In the genomic region with DNA sequence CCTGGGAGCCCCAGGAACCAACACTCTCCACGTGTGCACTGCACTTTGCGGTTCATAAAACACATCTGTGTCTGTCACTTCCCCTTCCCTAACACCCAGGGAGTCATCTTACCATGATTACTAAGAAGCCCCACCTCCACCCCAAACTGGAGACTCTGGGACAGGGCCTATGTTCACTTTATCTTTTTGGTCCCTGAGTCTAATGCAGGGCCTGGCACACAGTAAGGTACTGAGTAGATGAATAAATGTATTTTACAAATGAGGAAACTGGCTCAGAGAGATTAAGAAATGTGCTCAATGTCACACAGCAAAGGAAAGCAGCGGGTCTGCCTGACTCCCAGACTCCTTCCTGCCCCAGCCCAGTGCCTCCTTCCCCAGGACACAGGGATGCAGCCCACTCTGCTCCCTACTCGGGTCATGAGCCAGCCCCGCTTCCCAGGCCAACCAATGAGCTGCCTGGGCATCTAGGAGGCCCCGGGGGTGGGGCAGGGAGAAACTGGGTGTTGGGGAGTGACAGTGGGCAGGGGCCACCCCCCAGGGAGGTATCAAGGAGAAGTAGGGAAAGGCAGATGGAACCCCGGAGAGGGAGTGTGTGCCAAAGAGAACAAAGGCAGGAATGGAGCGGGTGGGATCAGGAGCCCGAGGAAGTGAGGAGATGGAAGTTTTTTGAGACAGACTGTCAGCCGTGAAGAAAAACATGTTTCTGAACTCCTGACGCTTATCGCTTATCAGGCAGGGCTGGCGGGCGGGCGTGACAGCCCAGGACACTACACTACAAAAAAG, we compare ENCODE assay signal across 11 cellular contexts. TPM values are rescaled to one million over a fixed set of nuclear protein-coding genes. Genes with fewer than 3 reads are reported as not detected.
DNase-seq lines count a peak whose midpoint lies in the region; ATAC-seq, FAIRE-seq and TF ChIP-seq lines count a peak whose summit lies in the region.
"Had no signal": no experiment of that assay in that cellular context is flagged by ENCODE, and none has a peak within 500 bp of the region (broad histone marks: within the 10 kb centered on the region; RNA-seq: fewer than 3 reads in every experiment).

No MANE protein-coding gene starts in this region.

- 38 to 50% (median 41%) methylated on average over 15 of the region's 15 CpGs for WGBS in stomach, 5 donors

- intact Hi-C loops in left cardiac atrium (cut with DNase I) = no loop called here
- intact Hi-C loops in stomach (cut with DNase I; ENCODE audit: low total_unique reads) = no loop called here

- no peak for FAIRE-seq in H54 (lab: Jason Lieb, UNC)

- H3K4me1 ChIP-seq in HEK293 (ENCODE audit: control insufficient read depth, insufficient read depth, low read length) (no peaks in the 10 kb centered on the region), stomach (peaks cover 36 to 78% (median 53%) of the 10 kb centered on the region in 4 donors)

- CTCF ChIA-PET in HEK293 (lab: Yijun Ruan, JAX) = no interaction called here

- H3K27me3 ChIP-seq in stomach = no peaks in the 10 kb centered on the region

- H3K9me3 ChIP-seq in HEK293 (ENCODE audit: control insufficient read depth, insufficient read depth, low read depth, low read length) (no peaks in the 10 kb centered on the region), stomach (no peaks in the 10 kb centered on the region)

- TF ChIP-seq POLR2A in stomach (IDR thresholded peaks at IDR 0.05) (no peak), H54 (IDR thresholded peaks at IDR 0.05; ENCODE audit: low read depth, low read length) (no peak)

- TF ChIP-seq CTCF in HEK293 (tag by site-specific recombination; IDR thresholded peaks at IDR 0.05) = no peak
- no peak for TF ChIP-seq CTCF in stomach (IDR thresholded peaks at IDR 0.05)

- no peak overlapping the region for H3K27ac ChIP-seq in HEK293 (ENCODE audit: extremely low read depth, low read depth, low read length)
- peak overlapping the region in 3 of 5 donors; percentile 15 to 36 (median 35) for H3K27ac ChIP-seq in stomach

- ATAC-seq in SK-N-SH treated with all-trans-retinoic acid at 6 μM for 48 hours (peak; percentile 33), left cardiac atrium (peak; percentile 39 to 48), HG03565 (IDR thresholded peaks at IDR 0.05; ENCODE audit: unreplicated experiment) (no peak), HG03439 (IDR thresholded peaks at IDR 0.05; ENCODE audit: unreplicated experiment) (no peak)

- H3K36me3 ChIP-seq in HEK293 (ENCODE audit: control insufficient read depth in 2 of 2, insufficient read depth in 1 of 2, low read length in 2 of 2) = peaks cover 0 to 10% of the 10 kb centered on the region in 2 experiments; a peak in 1 of 3 replicates
- no peaks in the 10 kb centered on the region for H3K36me3 ChIP-seq in stomach

- DNase-seq in left cardiac atrium (peak; percentile 72), stomach (no peak), H54 (ENCODE audit: insufficient read length, low spot score) (no peak), DMS 273 treated with DMSO at 0.1 percent for 48 hours (lab: John Stamatoyannopoulos, UW) (no peak)
- DNase-seq: left colon; NCI-H2029; stimulated activated CD4-positive, alpha-beta T cell treated with anti-CD3 and anti-CD28 coated beads, Interleukin-15, amount 100 ng/mL, for 24 hours had no signal

- H3K4me3 ChIP-seq in HEK293 (ENCODE audit: low read depth, low read length) (no peak overlapping the region), stomach (no peak overlapping the region)

- no peak for TF ChIP-seq EP300 in stomach (IDR thresholded peaks at IDR 0.05)

- POLR2A ChIA-PET in HEK293 (lab: Yijun Ruan, JAX) = no interaction called here

TF ChIP-seq in HEK293, 187 proteins besides CTCF, POLR2A, EP300 and RAD21:
- TF ChIP-seq ZNF707 (tag by site-specific recombination; IDR thresholded peaks at IDR 0.05) = no peak
- TF ChIP-seq ZFHX2 (tag by site-specific recombination; conservative IDR thresholded peaks at IDR 0.05) = 0 out of 2 replicates have a peak, but pooled peaks have one; percentile 13
- peak; percentile 81 for TF ChIP-seq GLIS1 (tag by site-specific recombination; IDR thresholded peaks at IDR 0.05)
- no peak for TF ChIP-seq ZNF341 (tag by site-specific recombination; IDR thresholded peaks at IDR 0.05; ENCODE audit: low read depth)
- TF ChIP-seq EGR2 (tag by site-specific recombination; IDR thresholded peaks at IDR 0.05; ENCODE audit: low read depth) = peak; percentile 19; the same call in 1 of the 2 replicates
- TF ChIP-seq YY1 (tag by site-specific recombination; IDR thresholded peaks at IDR 0.05) = no peak
- TF ChIP-seq ZNF292 (tag by site-specific recombination; IDR thresholded peaks at IDR 0.05; ENCODE audit: borderline replicate concordance, low read depth) = no peak
TF ChIP-seq in HEK293: peak in this region for 3.

TF ChIP-seq in SK-N-SH treated with all-trans-retinoic acid at 6 μM for 48 hours, 23 proteins besides CTCF, POLR2A, EP300 and RAD21:
- TF ChIP-seq, protein P1, sequence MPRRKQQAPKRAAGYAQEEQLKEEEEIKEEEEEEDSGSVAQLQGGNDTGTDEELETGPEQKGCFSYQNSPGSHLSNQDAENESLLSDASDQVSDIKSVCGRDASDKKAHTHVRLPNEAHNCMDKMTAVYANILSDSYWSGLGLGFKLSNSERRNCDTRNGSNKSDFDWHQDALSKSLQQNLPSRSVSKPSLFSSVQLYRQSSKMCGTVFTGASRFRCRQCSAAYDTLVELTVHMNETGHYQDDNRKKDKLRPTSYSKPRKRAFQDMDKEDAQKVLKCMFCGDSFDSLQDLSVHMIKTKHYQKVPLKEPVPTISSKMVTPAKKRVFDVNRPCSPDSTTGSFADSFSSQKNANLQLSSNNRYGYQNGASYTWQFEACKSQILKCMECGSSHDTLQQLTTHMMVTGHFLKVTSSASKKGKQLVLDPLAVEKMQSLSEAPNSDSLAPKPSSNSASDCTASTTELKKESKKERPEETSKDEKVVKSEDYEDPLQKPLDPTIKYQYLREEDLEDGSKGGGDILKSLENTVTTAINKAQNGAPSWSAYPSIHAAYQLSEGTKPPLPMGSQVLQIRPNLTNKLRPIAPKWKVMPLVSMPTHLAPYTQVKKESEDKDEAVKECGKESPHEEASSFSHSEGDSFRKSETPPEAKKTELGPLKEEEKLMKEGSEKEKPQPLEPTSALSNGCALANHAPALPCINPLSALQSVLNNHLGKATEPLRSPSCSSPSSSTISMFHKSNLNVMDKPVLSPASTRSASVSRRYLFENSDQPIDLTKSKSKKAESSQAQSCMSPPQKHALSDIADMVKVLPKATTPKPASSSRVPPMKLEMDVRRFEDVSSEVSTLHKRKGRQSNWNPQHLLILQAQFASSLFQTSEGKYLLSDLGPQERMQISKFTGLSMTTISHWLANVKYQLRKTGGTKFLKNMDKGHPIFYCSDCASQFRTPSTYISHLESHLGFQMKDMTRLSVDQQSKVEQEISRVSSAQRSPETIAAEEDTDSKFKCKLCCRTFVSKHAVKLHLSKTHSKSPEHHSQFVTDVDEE (CRISPR knock-in tag; IDR thresholded peaks at IDR 0.05) = peak; percentile 55; the same call in 1 of the 2 replicates
- TF ChIP-seq CREB5 (CRISPR knock-in tag; IDR thresholded peaks at IDR 0.05; ENCODE audit: low read depth) (0 out of 2 replicates have a peak, but pooled peaks have one; percentile 33), TCF4 (CRISPR knock-in tag; IDR thresholded peaks at IDR 0.05; ENCODE audit: borderline replicate concordance) (0 out of 2 replicates have a peak, but pooled peaks have one; percentile 40), SNAI2 (CRISPR knock-in tag; IDR thresholded peaks at IDR 0.05) (0 out of 2 replicates have a peak, but pooled peaks have one; percentile 5), BACH2 (CRISPR knock-in tag; IDR thresholded peaks at IDR 0.05; ENCODE audit: borderline replicate concordance) (no peak)
- TF ChIP-seq, protein P2, sequence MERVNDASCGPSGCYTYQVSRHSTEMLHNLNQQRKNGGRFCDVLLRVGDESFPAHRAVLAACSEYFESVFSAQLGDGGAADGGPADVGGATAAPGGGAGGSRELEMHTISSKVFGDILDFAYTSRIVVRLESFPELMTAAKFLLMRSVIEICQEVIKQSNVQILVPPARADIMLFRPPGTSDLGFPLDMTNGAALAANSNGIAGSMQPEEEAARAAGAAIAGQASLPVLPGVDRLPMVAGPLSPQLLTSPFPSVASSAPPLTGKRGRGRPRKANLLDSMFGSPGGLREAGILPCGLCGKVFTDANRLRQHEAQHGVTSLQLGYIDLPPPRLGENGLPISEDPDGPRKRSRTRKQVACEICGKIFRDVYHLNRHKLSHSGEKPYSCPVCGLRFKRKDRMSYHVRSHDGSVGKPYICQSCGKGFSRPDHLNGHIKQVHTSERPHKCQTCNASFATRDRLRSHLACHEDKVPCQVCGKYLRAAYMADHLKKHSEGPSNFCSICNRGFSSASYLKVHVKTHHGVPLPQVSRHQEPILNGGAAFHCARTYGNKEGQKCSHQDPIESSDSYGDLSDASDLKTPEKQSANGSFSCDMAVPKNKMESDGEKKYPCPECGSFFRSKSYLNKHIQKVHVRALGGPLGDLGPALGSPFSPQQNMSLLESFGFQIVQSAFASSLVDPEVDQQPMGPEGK (CRISPR knock-in tag; IDR thresholded peaks at IDR 0.05; ENCODE audit: borderline replicate concordance) = peak; percentile 64; the same call in 1 of the 2 replicates

RNA-seq across cellular contexts. Expression of gene SHB, which starts 30.5 kb away (rescaled TPM):
- total RNA-seq in left cardiac atrium = 10 to 100 TPM; 20.3 to 34.6 TPM
- 10 to 100 TPM in 3 of 5 donors, 1 to 10 TPM in 2; 3.5 to 37.7 (median 14.8) TPM for total RNA-seq in stomach
- polyA plus RNA-seq in stomach = 1 to 10 TPM; 6.7 to 9.0 (median 7.3) TPM

Comparison
In these comparisons a context has a peak if more than half of its experiments do, and no peak if none do; other contexts are left out.
1. ATAC-seq: peak in SK-N-SH treated with all-trans-retinoic acid at 6 μM for 48 hours (single experiment) and left cardiac atrium (2 of 2); none in HG03565 (single experiment) and HG03439 (single experiment).